ENCODE assay signal across 10 cellular contexts in genomic region chr7:1282679-1283078, GRCh38. TPM values are rescaled to one million over a fixed set of nuclear protein-coding genes. Genes with fewer than 3 reads are reported as not detected.
"Had no signal": no experiment of that assay in that cellular context is flagged by ENCODE, and none has a peak within 500 bp of the region (broad histone marks: within the 10 kb centered on the region; RNA-seq: fewer than 3 reads in every experiment).

No MANE protein-coding gene starts in this region.

- FAIRE-seq: H1, H54, HepG2 had no signal

- H3K4me1 Mint-ChIP-seq: GM23338, H9, IgD-negative memory B cell had no signal

- H3K9me3 Mint-ChIP-seq: HFFc6 had no signal

- H3K27ac Mint-ChIP-seq: GM23338, H9, HFFc6, IgD-negative memory B cell had no signal

- ATAC-seq: GM23338, HepG2 had no signal

- H3K36me3 Mint-ChIP-seq: IgD-negative memory B cell had no signal

- H3K27ac ChIP-seq: HL-60 had no signal

- DNase-seq: H9, HCEC 1CT, HFFc6 had no signal

- H3K4me3 Mint-ChIP-seq: GM23338, H9, HFFc6, IgD-negative memory B cell had no signal

- H3K4me3 ChIP-seq: GM23338 had no signal

RNA-seq across cellular contexts. Expression of gene UNCX, which starts 50.0 kb away (rescaled TPM):
- total RNA-seq: GM23338, H1, H9, HepG2, HFFc6, HT1080 had no signal
- polyA plus RNA-seq: GM23338, H1, HepG2, IgD-negative memory B cell had no signal
